Comparison of ENCODE assay signal across 9 cellular contexts in the genomic region with DNA sequence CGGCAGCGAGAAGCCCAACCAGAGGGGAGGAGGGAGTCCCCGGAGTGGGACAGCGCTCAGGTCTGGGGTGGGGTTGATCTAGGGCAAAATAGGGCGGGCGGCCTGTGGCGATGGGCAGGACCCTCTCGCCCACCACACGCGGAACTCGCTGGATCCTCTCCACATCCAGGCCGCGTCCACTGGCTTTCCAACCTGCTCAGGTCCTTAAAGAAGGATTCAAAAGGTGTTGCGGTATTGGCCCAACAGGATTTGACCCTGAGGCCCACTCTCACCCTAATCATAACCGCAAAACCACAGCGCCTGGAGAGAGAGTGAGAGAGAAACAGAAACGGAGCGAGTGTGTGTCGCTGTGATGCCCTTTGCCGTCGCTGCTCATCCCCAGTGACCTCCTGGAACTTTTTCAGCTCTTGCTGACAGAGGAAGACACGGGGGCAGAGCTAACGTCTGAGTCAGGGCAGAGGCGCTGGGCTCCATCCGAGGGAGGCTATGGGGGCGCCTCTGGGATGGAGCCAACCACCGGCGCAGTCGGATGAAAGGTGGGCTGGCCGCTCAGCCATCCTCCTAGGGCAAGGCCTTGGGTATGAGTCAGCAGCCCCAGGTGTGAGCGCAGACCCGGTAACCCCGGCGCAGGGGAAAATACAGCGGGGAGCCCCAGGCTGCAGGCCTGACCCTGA. TPM values are rescaled to one million over a fixed set of nuclear protein-coding genes. Genes with fewer than 3 reads are reported as not detected.
A peak's percentile ranks its signal among the peaks of the same experiment; 100 is the strongest.
DNase-seq lines count a peak whose midpoint lies in the region; ATAC-seq, FAIRE-seq and TF ChIP-seq lines count a peak whose summit lies in the region.
"Had no signal": no experiment of that assay in that cellular context is flagged by ENCODE, and none has a peak within 500 bp of the region (broad histone marks: within the 10 kb centered on the region; RNA-seq: fewer than 3 reads in every experiment).

No MANE protein-coding gene starts in this region.

- no peak overlapping the region for H3K27ac ChIP-seq in osteoblast (ENCODE audit: low read depth, low read length)

- H3K4me3 ChIP-seq in astrocyte of the spinal cord (ENCODE audit: low read depth, low read length) (peak overlapping the region; percentile 6), osteoblast (ENCODE audit: insufficient read depth, low read length) (no peak overlapping the region)

- in situ Hi-C loops in astrocyte of the spinal cord (cut with HindIII; ENCODE audit: low sequenced_read_pairs), result no loop called here

- DNase-seq in GM18507 (ENCODE audit: extremely low spot score, insufficient read length, low read depth) (no peak), NCI-H69 (lab: John Stamatoyannopoulos, UW) (peak; percentile 67), astrocyte of the spinal cord (ENCODE audit: low read depth, low spot score) (no peak), osteoblast (ENCODE audit: insufficient read length, low spot score, missing footprints) (peak; percentile 30), NCI-H748 (lab: John Stamatoyannopoulos, UW; ENCODE audit: unreplicated experiment) (no peak), AG08395 (ENCODE audit: low spot score) (no peak), NOMO-1 treated with dmso at 0.1 percent for 144 hours (lab: John Stamatoyannopoulos, UW; ENCODE audit: unreplicated experiment) (no peak)

- no peaks in the 10 kb centered on the region for H3K4me1 ChIP-seq in osteoblast (ENCODE audit: insufficient read depth, low read length)

- TF ChIP-seq CTCF in astrocyte of the spinal cord (IDR thresholded peaks at IDR 0.05; ENCODE audit: low read depth, low read length) (no peak), osteoblast (IDR thresholded peaks at IDR 0.05; ENCODE audit: extremely low read depth, low read depth, low read length) (no peak)

- ATAC-seq in HG03025 (IDR thresholded peaks at IDR 0.05; ENCODE audit: low FRiP score, unreplicated experiment), result no peak

- H3K27me3 ChIP-seq in osteoblast (ENCODE audit: insufficient read depth, low read length), result peaks cover 58% of the 10 kb centered on the region

- H3K79me2 ChIP-seq in osteoblast (ENCODE audit: insufficient read depth, low read length), result no peaks in the 10 kb centered on the region

- H4K20me1 ChIP-seq in osteoblast (ENCODE audit: insufficient read depth, low read length), result no peaks in the 10 kb centered on the region

- no peaks in the 10 kb centered on the region for H3K9me3 ChIP-seq in osteoblast (ENCODE audit: low read depth, low read length)

- H3K36me3 ChIP-seq in osteoblast (ENCODE audit: insufficient read depth, low read length), result no peaks in the 10 kb centered on the region

- H2AFZ ChIP-seq in osteoblast (ENCODE audit: low read length), result no peak overlapping the region

- H3K4me2 ChIP-seq in osteoblast (ENCODE audit: insufficient read depth, low read length), result peak overlapping the region; percentile 9

- peak; percentile 18 for FAIRE-seq in GM18507 (lab: Jason Lieb, UNC)

RNA-seq across cellular contexts. Expression of a gene that starts 16.7 kb away (rescaled TPM):
- 0.36 TPM in 1 of 2 replicates, not detected in the other for total RNA-seq in osteoblast
- total RNA-seq: subcutaneous adipose tissue had no signal

RNA-seq across cellular contexts. Expression of a gene that starts 36.5 kb away (rescaled TPM):
- 8.0 and 9.4 TPM in 2 replicates for total RNA-seq in osteoblast

RNA-seq across cellular contexts. Expression of a gene that starts 58.9 kb away (rescaled TPM):
- total RNA-seq in osteoblast, result 17.4 and 17.7 TPM in 2 replicates

Comparison
In these comparisons a context has a peak if more than half of its experiments do, and no peak if none do; other contexts are left out.
1. DNase-seq: peak in NCI-H69 (single experiment) and osteoblast (single experiment); none in GM18507 (single experiment), astrocyte of the spinal cord (single experiment), NCI-H748 (single experiment), AG08395 (single experiment) and NOMO-1 treated with dmso at 0.1 percent for 144 hours (single experiment).